Comparison of ENCODE assay signal across 14 cellular contexts in genomic region chr4:128309585-128309984, GRCh38.
"Had no signal": no experiment of that assay in that cellular context is flagged by ENCODE, and none has a peak within 500 bp of the region (broad histone marks: within the 10 kb centered on the region; RNA-seq: fewer than 3 reads in every experiment).

No MANE protein-coding gene starts in this region.

- H3K27ac ChIP-seq: lower lobe of right lung, prostate gland had no signal

- H3K9me3 ChIP-seq: lower lobe of right lung, prostate gland, thoracic aorta had no signal

- H3K4me1 ChIP-seq: lower lobe of right lung, prostate gland had no signal

- H3K4me3 ChIP-seq: lower lobe of right lung, prostate gland, thoracic aorta had no signal

- DNase-seq: activated CD8-positive, alpha-beta memory T cell treated with anti-CD3 and anti-CD28 coated beads, Interleukin-2, amount 50 U/mL, for 4 hours; activated CD8-positive, alpha-beta T cell treated with anti-CD3 and anti-CD28 coated beads for 36 hours; activated naive CD4-positive, alpha-beta T cell treated with Interleukin-2 at 50 U/mL for 16 hours; kidney glomerular epithelial cell; lower lobe of right lung; naive thymus-derived CD4-positive, alpha-beta T cell; stimulated activated CD4-positive, alpha-beta T cell treated with anti-CD3 and anti-CD28 coated beads, Interleukin-4, amount 100 ng/mL, for 1 hour; stimulated activated CD8-positive, alpha-beta memory T cell treated with anti-CD3 and anti-CD28 coated beads, Interleukin-4, amount 100 ng/mL, for 48 hours; T-cell had no signal

- ATAC-seq: activated CD8-positive, alpha-beta T cell treated with anti-CD3 and anti-CD28 coated beads for 36 hours; esophagus mucosa; naive thymus-derived CD4-positive, alpha-beta T cell; T-cell had no signal

- H3K36me3 ChIP-seq: lower lobe of right lung, prostate gland, thoracic aorta had no signal

- FAIRE-seq: endometrium, frontal cortex had no signal
